In the genomic region with DNA sequence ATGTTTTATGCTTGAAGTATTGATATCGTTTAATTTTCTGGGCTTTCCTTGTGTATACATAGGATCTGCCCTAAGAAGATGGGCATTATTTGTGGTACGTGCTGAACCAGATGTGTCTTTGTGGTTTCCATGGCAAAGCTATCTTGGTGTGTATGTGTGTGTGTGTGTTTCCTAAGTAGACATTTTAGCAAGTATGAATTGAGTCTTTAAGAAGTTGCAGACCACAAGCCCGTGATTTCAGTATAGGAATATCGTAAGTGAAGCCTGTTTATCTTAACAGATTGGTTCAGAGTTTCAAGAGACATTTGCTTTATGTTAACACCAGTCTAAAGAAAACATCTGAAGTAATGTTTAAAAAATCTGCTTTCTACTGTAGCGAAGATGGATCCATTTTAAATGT, we compare ENCODE assay signal across 16 cellular contexts.
A peak's percentile ranks its signal among the peaks of the same experiment; 100 is the strongest.
DNase-seq lines count a peak whose midpoint lies in the region; ATAC-seq and TF ChIP-seq lines count a peak whose summit lies in the region.
"Had no signal": no experiment of that assay in that cellular context is flagged by ENCODE, and none has a peak within 500 bp of the region (broad histone marks: within the 10 kb centered on the region; RNA-seq: fewer than 3 reads in every experiment).

No MANE protein-coding gene starts in this region.

- H3K27me3 ChIP-seq in brain microvascular endothelial cell (replicated peaks) = no peaks in the 10 kb centered on the region
- no peaks in the 10 kb centered on the region for H3K27me3 ChIP-seq in gastroesophageal sphincter
- H3K27me3 ChIP-seq in stomach smooth muscle (ENCODE audit: control insufficient read depth in 1 of 2, insufficient read depth in 2 of 2, low read length in 2 of 2) = no peaks in the 10 kb centered on the region
- H3K27me3 ChIP-seq in ovary = no peaks in the 10 kb centered on the region
- H3K27me3 ChIP-seq: breast epithelium, heart left ventricle, testis had no signal

- TF ChIP-seq CTCF in brain microvascular endothelial cell (IDR thresholded peaks at IDR 0.05; ENCODE audit: low read depth, low read length, missing control alignments) (no peak), gastroesophageal sphincter (IDR thresholded peaks at IDR 0.05) (no peak), ovary (IDR thresholded peaks at IDR 0.05) (no peak)

- TF ChIP-seq POLR2A in gastroesophageal sphincter (IDR thresholded peaks at IDR 0.05) (no peak), ovary (IDR thresholded peaks at IDR 0.05) (no peak)

- peak overlapping the region; percentile 38 for H3K27ac ChIP-seq in brain microvascular endothelial cell
- H3K27ac ChIP-seq in gastroesophageal sphincter = peak overlapping the region; percentile 64 to 83 (median 80)
- H3K27ac ChIP-seq in stomach smooth muscle (ENCODE audit: low read length) = peak overlapping the region; percentile 87
- H3K27ac ChIP-seq in ovary = peak overlapping the region in 1 of 2 donors; percentile 72
- H3K27ac ChIP-seq: breast epithelium had no signal

- TF ChIP-seq EP300 in gastroesophageal sphincter (IDR thresholded peaks at IDR 0.05) (no peak), ovary (IDR thresholded peaks at IDR 0.05) (no peak)

- 11 to 24% methylated on average over 5 of the region's 5 CpGs for WGBS in gastroesophageal sphincter (ENCODE audit: low coverage in 1 of 2), 2 donors
- 28 to 30% (median 28%) methylated on average over 5 of the region's 5 CpGs for whole genome bisulfite sequencing in ovary, 3 donors

- intact Hi-C loops in ovary (cut with DNase I) = no loop called here

- in situ Hi-C loops in brain microvascular endothelial cell (cut with HindIII; ENCODE audit: low pct_ligation_motif_present, low sequenced_read_pairs) = no loop called here
- in situ Hi-C loops in G401 (cut with HindIII; ENCODE audit: low sequenced_read_pairs) = no loop called here

- H3K36me3 ChIP-seq in brain microvascular endothelial cell (replicated peaks) (no peaks in the 10 kb centered on the region), gastroesophageal sphincter (peaks cover 0 to 3% of the 10 kb centered on the region in 2 donors), stomach smooth muscle (ENCODE audit: control insufficient read depth in 2 of 2, insufficient read depth in 2 of 2, low read length in 2 of 2) (peaks cover 3 to 4% of the 10 kb centered on the region in 2 donors), ovary (no peaks in the 10 kb centered on the region)
- H3K36me3 ChIP-seq: breast epithelium had no signal

- H3K9me3 ChIP-seq in gastroesophageal sphincter = peaks cover 0 to 7% (median 0%) of the 10 kb centered on the region in 3 donors
- H3K9me3 ChIP-seq in stomach smooth muscle (ENCODE audit: control insufficient read depth in 2 of 2, low read length in 2 of 2) = no peaks in the 10 kb centered on the region
- H3K9me3 ChIP-seq in ovary = peaks cover 0 to 3% of the 10 kb centered on the region in 2 donors
- H3K9me3 ChIP-seq: breast epithelium, testis had no signal

- ATAC-seq in gastroesophageal sphincter (no peak), GM21526 (IDR thresholded peaks at IDR 0.05; ENCODE audit: low FRiP score, unreplicated experiment) (no peak)
- ATAC-seq: WTC11 had no signal

- H3K4me3 ChIP-seq in brain microvascular endothelial cell (ENCODE audit: low read depth, low read length) (no peak overlapping the region), gastroesophageal sphincter (peak overlapping the region; percentile 20 to 24), stomach smooth muscle (ENCODE audit: low read length in 2 of 2) (peak overlapping the region; percentile 57 to 58), ovary (no peak overlapping the region)
- H3K4me3 ChIP-seq: breast epithelium, heart left ventricle, testis had no signal

- DNase-seq in H4 (ENCODE audit: low spot score) = peak; percentile 49
- no peak for DNase-seq in brain microvascular endothelial cell
- DNase-seq in G401 (ENCODE audit: low spot score) = no peak
- no peak for DNase-seq in ovary
- DNase-seq in activated CD4-positive, alpha-beta T cell treated with anti-CD3 and anti-CD28 coated beads, Interleukin-2, amount 50 U/mL, for 1 hour = no peak
- DNase-seq: activated naive CD4-positive, alpha-beta T cell; AML-193; heart left ventricle; kidney; T-helper 1 cell; testis had no signal

- H3K9ac ChIP-seq in stomach smooth muscle (ENCODE audit: low read length in 2 of 2) = peak overlapping the region; percentile 55 to 78

- H3K4me1 ChIP-seq in gastroesophageal sphincter (peaks cover 3 to 18% (median 4%) of the 10 kb centered on the region in 3 donors), stomach smooth muscle (ENCODE audit: control insufficient read depth, insufficient read depth, low read length) (peaks cover 6% of the 10 kb centered on the region), ovary (ENCODE audit: insufficient read depth) (peaks cover 1% of the 10 kb centered on the region)
- H3K4me1 ChIP-seq: breast epithelium had no signal

Comparison
In these comparisons a context has a peak if more than half of its experiments do, and no peak if none do; other contexts are left out.
1. H3K4me3 ChIP-seq: peak in gastroesophageal sphincter (2 of 2) and stomach smooth muscle (2 of 2); none in brain microvascular endothelial cell (single experiment) and ovary (single experiment).